Comparison of ENCODE assay signal across 20 cellular contexts in the genomic region with DNA sequence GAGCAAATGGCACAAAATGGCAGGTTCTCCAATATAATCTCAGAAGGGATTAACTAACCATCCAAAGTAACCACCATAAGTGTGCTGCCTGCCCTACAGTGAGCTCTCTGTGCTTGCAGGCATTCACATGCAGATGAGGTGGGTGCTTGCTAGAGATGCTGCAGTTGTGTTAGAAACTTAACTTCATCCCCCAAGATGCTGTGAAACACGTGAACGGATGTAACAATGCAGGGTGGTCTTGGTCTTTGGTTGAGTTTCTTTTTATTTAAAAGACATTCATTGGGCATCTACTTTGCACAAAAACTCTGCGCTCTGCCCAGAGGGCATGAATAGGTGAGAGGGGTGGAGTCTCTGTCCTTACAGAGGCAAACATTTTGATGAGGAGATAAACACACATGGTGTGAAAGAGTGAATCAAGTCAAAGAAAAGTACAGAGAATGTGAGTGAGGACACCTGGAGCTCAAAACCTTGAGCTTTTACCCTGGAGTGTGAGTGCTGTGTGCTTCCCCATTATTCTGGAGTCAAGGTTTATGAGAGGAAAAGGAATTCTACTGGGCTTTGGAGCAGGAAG.
"Had no signal": no experiment of that assay in that cellular context is flagged by ENCODE, and none has a peak within 500 bp of the region (broad histone marks: within the 10 kb centered on the region; RNA-seq: fewer than 3 reads in every experiment).

No MANE protein-coding gene starts in this region.

- H3K27ac ChIP-seq: dorsolateral prefrontal cortex, gastrocnemius medialis, heart right ventricle, neutrophil, psoas muscle, right lobe of liver, suprapubic skin, thyroid gland had no signal

- H3K27me3 ChIP-seq: gastrocnemius medialis, right lobe of liver, thyroid gland had no signal

- H3K36me3 Mint-ChIP-seq: stimulated activated effector memory CD8-positive, alpha-beta T cell treated with anti-CD3 and anti-CD28 coated beads, Interleukin-12 subunit alpha, Interleukin-12 subunit beta, amount 100 ng/mL, for 72 hours; type B pancreatic cell had no signal

- H3K36me3 ChIP-seq: gastrocnemius medialis, heart right ventricle, neutrophil, right lobe of liver, suprapubic skin, thyroid gland had no signal

- H3K9me3 Mint-ChIP-seq: nephron progenitor cell; stimulated activated effector memory CD8-positive, alpha-beta T cell treated with anti-CD3 and anti-CD28 coated beads, Interleukin-12 subunit alpha, Interleukin-12 subunit beta, amount 100 ng/mL, for 72 hours; type B pancreatic cell had no signal

- H3K4me3 ChIP-seq: dorsolateral prefrontal cortex, gastrocnemius medialis, heart right ventricle, psoas muscle, right lobe of liver, suprapubic skin, thyroid gland had no signal

- H3K4me1 ChIP-seq: gastrocnemius medialis, heart right ventricle, psoas muscle, right lobe of liver, suprapubic skin, thyroid gland had no signal

- ATAC-seq: esophagus mucosa; gastrocnemius medialis; heart right ventricle; naive thymus-derived CD4-positive, alpha-beta T cell; psoas muscle; right lobe of liver; stimulated activated naive CD8-positive, alpha-beta T cell treated with anti-CD3 and anti-CD28 coated beads, Interleukin-15, Interleukin-2, amounts not matched to agents 100 U/mL and 50 U/mL, for 24 hours had no signal

- H3K4me1 Mint-ChIP-seq: naive thymus-derived CD4-positive, alpha-beta T cell; stimulated activated effector memory CD8-positive, alpha-beta T cell treated with anti-CD3 and anti-CD28 coated beads, Interleukin-12 subunit alpha, Interleukin-12 subunit beta, amount 100 ng/mL, for 72 hours had no signal

- H3K4me3 Mint-ChIP-seq: naive thymus-derived CD4-positive, alpha-beta T cell; nephron progenitor cell; stimulated activated effector memory CD8-positive, alpha-beta T cell treated with anti-CD3 and anti-CD28 coated beads, Interleukin-12 subunit alpha, Interleukin-12 subunit beta, amount 100 ng/mL, for 72 hours; type B pancreatic cell had no signal

- H3K27ac Mint-ChIP-seq: naive thymus-derived CD4-positive, alpha-beta T cell; stimulated activated effector memory CD8-positive, alpha-beta T cell treated with anti-CD3 and anti-CD28 coated beads, Interleukin-12 subunit alpha, Interleukin-12 subunit beta, amount 100 ng/mL, for 72 hours; type B pancreatic cell had no signal

- H3K9me3 ChIP-seq: gastrocnemius medialis, neutrophil, psoas muscle, right lobe of liver, suprapubic skin, thyroid gland had no signal

- DNase-seq: cortex of kidney; dorsolateral prefrontal cortex; effector CD8-positive, alpha-beta T cell; gastrocnemius medialis; heart right ventricle; hypothalamus; naive thymus-derived CD4-positive, alpha-beta T cell; nephron progenitor cell; psoas muscle; retina; right lobe of liver; stimulated activated CD4-positive, alpha-beta T cell treated with anti-CD3 and anti-CD28 coated beads, Interleukin-4, amount 100 ng/mL, for 1 hour; stimulated activated CD8-positive, alpha-beta memory T cell treated with anti-CD3 and anti-CD28 coated beads, Interleukin-4, amount 100 ng/mL, for 48 hours; stimulated activated naive CD8-positive, alpha-beta T cell treated with anti-CD3 and anti-CD28 coated beads, Interleukin-15, Interleukin-2, amounts not matched to agents 100 U/mL and 50 U/mL, for 24 hours; thyroid gland had no signal
